8 cellular contexts compared by ENCODE assay signal in the genomic region with DNA sequence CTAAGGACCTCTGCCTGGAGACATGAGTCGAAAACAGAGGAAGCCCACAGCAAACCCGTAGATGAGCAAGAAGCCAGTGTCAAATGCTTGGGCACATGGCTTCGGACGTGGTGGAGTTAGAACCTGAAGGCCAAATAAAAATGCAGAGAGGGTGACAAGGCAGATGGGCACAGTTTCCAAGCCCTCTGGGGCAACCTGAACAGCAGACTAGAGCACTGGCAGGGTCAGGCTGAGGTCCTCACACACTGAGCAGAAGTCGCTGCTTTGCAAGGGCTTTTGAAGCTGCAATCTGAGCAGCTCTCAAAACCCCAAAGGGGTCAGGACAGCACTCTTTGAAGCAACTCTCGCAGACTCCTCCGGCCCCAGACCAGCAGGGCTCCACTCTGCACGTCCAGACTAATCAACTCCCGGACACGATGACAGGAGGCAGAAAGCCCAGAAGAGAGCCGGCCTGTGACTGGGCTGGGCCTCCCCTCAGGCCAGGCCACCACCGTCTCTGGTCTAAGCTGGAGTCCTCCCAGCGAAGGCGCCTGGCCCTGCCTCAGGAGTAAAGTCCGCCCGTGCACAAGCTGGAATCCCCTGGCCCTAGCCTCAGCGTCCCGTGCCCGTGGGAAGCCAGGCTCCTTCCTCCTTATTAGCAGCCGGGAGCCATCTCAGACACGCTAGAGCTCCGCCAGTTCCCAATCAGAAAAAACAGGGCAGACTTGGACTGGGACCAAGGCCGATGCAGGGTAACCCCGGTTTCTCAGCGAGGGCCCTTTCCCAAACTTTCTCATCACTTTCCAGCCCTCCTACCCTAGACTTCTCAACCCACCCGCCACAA. TPM values are rescaled to one million over a fixed set of nuclear protein-coding genes. Genes with fewer than 3 reads are reported as not detected.
DNase-seq lines count a peak whose midpoint lies in the region; ATAC-seq and TF ChIP-seq lines count a peak whose summit lies in the region.

No MANE protein-coding gene starts in this region.

- peak overlapping the region; percentile 93 to 95 for H3K27ac ChIP-seq in coronary artery
- H3K27ac ChIP-seq in liver (ENCODE audit: low read depth in 1 of 2, low read length in 2 of 2): peak overlapping the region; percentile 56 to 81
- H3K27ac ChIP-seq in stomach smooth muscle (ENCODE audit: low read length): peak overlapping the region; percentile 90

- H3K9ac ChIP-seq in liver (ENCODE audit: low read depth in 1 of 2, low read length in 2 of 2) (peak overlapping the region; percentile 24 to 85), stomach smooth muscle (ENCODE audit: low read length in 2 of 2) (peak overlapping the region; percentile 90 to 91)

- H3K9me3 ChIP-seq in liver (ENCODE audit: control insufficient read depth in 4 of 4, low read length in 3 of 4): no peaks in the 10 kb centered on the region
- H3K9me3 ChIP-seq in stomach smooth muscle (ENCODE audit: control insufficient read depth in 2 of 2, low read length in 2 of 2): no peaks in the 10 kb centered on the region

- H3K27me3 ChIP-seq in liver (ENCODE audit: control insufficient read depth in 4 of 4, insufficient read depth in 4 of 4, low read length in 3 of 4) (no peaks in the 10 kb centered on the region), stomach smooth muscle (ENCODE audit: control insufficient read depth in 1 of 2, insufficient read depth in 2 of 2, low read length in 2 of 2) (no peaks in the 10 kb centered on the region)

- H3K36me3 ChIP-seq in liver (ENCODE audit: control insufficient read depth in 4 of 4, insufficient read depth in 3 of 4, low read depth in 1 of 4, low read length in 3 of 4) (peaks cover 0 to 6% (median 5%) of the 10 kb centered on the region in 4 donors), stomach smooth muscle (ENCODE audit: control insufficient read depth in 2 of 2, insufficient read depth in 2 of 2, low read length in 2 of 2) (peaks cover 5 to 7% of the 10 kb centered on the region in 2 donors)

- WGBS in liver: 4% methylated on average over 26 of the region's 26 CpGs

- no peak for TF ChIP-seq CTCF in coronary artery (IDR thresholded peaks at IDR 0.05)
- no peak for TF ChIP-seq CTCF in liver (IDR thresholded peaks at IDR 0.05; ENCODE audit: low read depth, low read length, missing input control)

- ATAC-seq in GM18868 (IDR thresholded peaks at IDR 0.05; ENCODE audit: unreplicated experiment): no peak

- H3K4me3 ChIP-seq in coronary artery (peak overlapping the region; percentile 89), liver (ENCODE audit: low read depth in 1 of 3, low read length in 3 of 3) (peak overlapping the region; percentile 61 to 74 (median 67)), stomach smooth muscle (ENCODE audit: low read length in 2 of 2) (peak overlapping the region; percentile 88 to 94)

- DNase-seq in activated effector memory CD4-positive, alpha-beta T cell treated with anti-CD3 and anti-CD28 coated beads, Interleukin-2, amount 50 U/mL, for 16 hours: peak; percentile 66
- DNase-seq in activated effector memory CD4-positive, alpha-beta T cell treated with Interleukin-2 at 50 U/mL for 16 hours: no peak
- peak; percentile 58 for DNase-seq in RKO (ENCODE audit: low spot score)
- DNase-seq in coronary artery (ENCODE audit: low spot score): peak; percentile 85
- no peak for DNase-seq in 8988T

- no peak for TF ChIP-seq RAD21 in liver (IDR thresholded peaks at IDR 0.05)

- H3K4me1 ChIP-seq in liver (ENCODE audit: control insufficient read depth in 4 of 4, insufficient read depth in 4 of 4, low read length in 3 of 4): peaks cover 26 to 48% (median 45%) of the 10 kb centered on the region in 4 donors
- peaks cover 57% of the 10 kb centered on the region for H3K4me1 ChIP-seq in stomach smooth muscle (ENCODE audit: control insufficient read depth, insufficient read depth, low read length)

TF ChIP-seq in liver, 16 proteins besides CTCF, POLR2A, EP300 and RAD21:
- TF ChIP-seq EGR1 (IDR thresholded peaks at IDR 0.05; ENCODE audit: low read depth in 2 of 2) (no peak), HNF4G (IDR thresholded peaks at IDR 0.05) (no peak), FOXA1 (IDR thresholded peaks at IDR 0.05) (no peak), GABPA (IDR thresholded peaks at IDR 0.05 in 1 of 2, conservative IDR thresholded peaks at IDR 0.05 in 1 of 2) (no peak), RXRA (IDR thresholded peaks at IDR 0.05) (peak in 1 of 2 donors; percentile 26), SP1 (IDR thresholded peaks at IDR 0.05) (no peak), TAF1 (conservative IDR thresholded peaks at IDR 0.05) (no peak), YY1 (IDR thresholded peaks at IDR 0.05) (peak; percentile 53), HNF4A (conservative IDR thresholded peaks at IDR 0.05) (peak; percentile 53 to 59), FOXA2 (IDR thresholded peaks at IDR 0.05) (no peak), JUND (IDR thresholded peaks at IDR 0.05) (no peak), NR2F2 (IDR thresholded peaks at IDR 0.05) (no peak)
- TF ChIP-seq, protein P1, sequence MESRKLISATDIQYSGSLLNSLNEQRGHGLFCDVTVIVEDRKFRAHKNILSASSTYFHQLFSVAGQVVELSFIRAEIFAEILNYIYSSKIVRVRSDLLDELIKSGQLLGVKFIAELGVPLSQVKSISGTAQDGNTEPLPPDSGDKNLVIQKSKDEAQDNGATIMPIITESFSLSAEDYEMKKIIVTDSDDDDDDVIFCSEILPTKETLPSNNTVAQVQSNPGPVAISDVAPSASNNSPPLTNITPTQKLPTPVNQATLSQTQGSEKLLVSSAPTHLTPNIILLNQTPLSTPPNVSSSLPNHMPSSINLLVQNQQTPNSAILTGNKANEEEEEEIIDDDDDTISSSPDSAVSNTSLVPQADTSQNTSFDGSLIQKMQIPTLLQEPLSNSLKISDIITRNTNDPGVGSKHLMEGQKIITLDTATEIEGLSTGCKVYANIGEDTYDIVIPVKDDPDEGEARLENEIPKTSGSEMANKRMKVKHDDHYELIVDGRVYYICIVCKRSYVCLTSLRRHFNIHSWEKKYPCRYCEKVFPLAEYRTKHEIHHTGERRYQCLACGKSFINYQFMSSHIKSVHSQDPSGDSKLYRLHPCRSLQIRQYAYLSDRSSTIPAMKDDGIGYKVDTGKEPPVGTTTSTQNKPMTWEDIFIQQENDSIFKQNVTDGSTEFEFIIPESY (IDR thresholded peaks at IDR 0.05): no peak
- TF ChIP-seq, protein P2, sequence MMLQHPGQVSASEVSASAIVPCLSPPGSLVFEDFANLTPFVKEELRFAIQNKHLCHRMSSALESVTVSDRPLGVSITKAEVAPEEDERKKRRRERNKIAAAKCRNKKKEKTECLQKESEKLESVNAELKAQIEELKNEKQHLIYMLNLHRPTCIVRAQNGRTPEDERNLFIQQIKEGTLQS (IDR thresholded peaks at IDR 0.05): no peak
- TF ChIP-seq, protein P3, sequence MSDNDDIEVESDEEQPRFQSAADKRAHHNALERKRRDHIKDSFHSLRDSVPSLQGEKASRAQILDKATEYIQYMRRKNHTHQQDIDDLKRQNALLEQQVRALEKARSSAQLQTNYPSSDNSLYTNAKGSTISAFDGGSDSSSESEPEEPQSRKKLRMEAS (IDR thresholded peaks at IDR 0.05): no peak
- TF ChIP-seq, protein P4, sequence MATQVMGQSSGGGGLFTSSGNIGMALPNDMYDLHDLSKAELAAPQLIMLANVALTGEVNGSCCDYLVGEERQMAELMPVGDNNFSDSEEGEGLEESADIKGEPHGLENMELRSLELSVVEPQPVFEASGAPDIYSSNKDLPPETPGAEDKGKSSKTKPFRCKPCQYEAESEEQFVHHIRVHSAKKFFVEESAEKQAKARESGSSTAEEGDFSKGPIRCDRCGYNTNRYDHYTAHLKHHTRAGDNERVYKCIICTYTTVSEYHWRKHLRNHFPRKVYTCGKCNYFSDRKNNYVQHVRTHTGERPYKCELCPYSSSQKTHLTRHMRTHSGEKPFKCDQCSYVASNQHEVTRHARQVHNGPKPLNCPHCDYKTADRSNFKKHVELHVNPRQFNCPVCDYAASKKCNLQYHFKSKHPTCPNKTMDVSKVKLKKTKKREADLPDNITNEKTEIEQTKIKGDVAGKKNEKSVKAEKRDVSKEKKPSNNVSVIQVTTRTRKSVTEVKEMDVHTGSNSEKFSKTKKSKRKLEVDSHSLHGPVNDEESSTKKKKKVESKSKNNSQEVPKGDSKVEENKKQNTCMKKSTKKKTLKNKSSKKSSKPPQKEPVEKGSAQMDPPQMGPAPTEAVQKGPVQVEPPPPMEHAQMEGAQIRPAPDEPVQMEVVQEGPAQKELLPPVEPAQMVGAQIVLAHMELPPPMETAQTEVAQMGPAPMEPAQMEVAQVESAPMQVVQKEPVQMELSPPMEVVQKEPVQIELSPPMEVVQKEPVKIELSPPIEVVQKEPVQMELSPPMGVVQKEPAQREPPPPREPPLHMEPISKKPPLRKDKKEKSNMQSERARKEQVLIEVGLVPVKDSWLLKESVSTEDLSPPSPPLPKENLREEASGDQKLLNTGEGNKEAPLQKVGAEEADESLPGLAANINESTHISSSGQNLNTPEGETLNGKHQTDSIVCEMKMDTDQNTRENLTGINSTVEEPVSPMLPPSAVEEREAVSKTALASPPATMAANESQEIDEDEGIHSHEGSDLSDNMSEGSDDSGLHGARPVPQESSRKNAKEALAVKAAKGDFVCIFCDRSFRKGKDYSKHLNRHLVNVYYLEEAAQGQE (IDR thresholded peaks at IDR 0.05): no peak

RNA-seq across cellular contexts. Expression of a gene that starts 0.9 kb away (rescaled TPM):
- total RNA-seq in liver: 10 to 100 TPM; 36.3 to 67.9 TPM
- 10 to 100 TPM; 14.5 to 42.5 TPM for polyA plus RNA-seq in liver

RNA-seq across cellular contexts. Expression of a gene that starts 14.1 kb away (rescaled TPM):
- total RNA-seq in liver: 10 to 100 TPM; 20.2 to 31.1 TPM
- 10 to 100 TPM; 10.5 to 18.2 TPM for polyA plus RNA-seq in liver

RNA-seq across cellular contexts. Expression of a gene that starts 14.3 kb away (rescaled TPM):
- 10 to 100 TPM; 51.0 to 57.1 TPM for total RNA-seq in liver
- polyA plus RNA-seq in liver: 10 to 100 TPM; 87.3 to 87.4 TPM

RNA-seq across cellular contexts. Expression of a gene that starts 31.9 kb away (rescaled TPM):
- not detected for total RNA-seq in liver
- polyA plus RNA-seq in liver: not detected

RNA-seq across cellular contexts. Expression of a gene that starts 40.2 kb away (rescaled TPM):
- total RNA-seq in liver: not detected
- polyA plus RNA-seq in liver: not detected

Comparison
In these comparisons a context has a peak if more than half of its experiments do, and no peak if none do; other contexts are left out.
1. DNase-seq: peak in activated effector memory CD4-positive, alpha-beta T cell treated with anti-CD3 and anti-CD28 coated beads, Interleukin-2, amount 50 U/mL, for 16 hours (single experiment), RKO (single experiment) and coronary artery (single experiment); none in activated effector memory CD4-positive, alpha-beta T cell treated with Interleukin-2 at 50 U/mL for 16 hours (single experiment) and 8988T (single experiment).
2. Peak in every context shown above with its lines, with median percentiles within 50 percentile points of each other: H3K27ac ChIP-seq and H3K4me3 ChIP-seq.